Comparison of ENCODE assay signal across 8 cellular contexts in the genomic region with DNA sequence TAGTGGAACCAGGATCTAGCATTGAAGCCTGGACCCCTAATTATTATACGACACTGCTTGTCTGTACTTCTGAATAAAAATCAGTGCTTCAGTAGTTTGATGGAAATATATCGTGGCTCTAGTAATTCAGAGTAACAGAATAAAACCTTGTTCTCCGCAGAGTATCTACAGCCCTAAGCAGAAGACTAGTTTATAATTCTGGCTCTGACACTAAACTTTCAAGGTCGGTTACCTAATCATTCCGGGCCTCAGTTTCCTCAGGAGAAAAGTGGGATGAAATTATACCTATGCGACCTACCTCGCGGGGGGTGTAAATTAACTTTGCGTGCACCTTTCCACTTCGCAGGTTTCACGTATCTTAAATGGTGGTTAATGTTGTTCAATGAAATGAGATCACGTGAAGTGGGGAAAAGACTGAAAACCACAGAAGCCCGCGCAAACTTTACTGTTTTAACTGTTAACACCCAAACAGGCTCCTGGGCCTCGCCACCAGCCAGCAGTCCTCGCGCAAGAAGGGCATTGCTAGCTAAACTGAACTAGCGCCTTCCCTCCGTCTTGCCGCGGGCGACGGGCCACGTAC. TPM values are rescaled to one million over a fixed set of nuclear protein-coding genes. Genes with fewer than 3 reads are reported as not detected.
DNase-seq lines count a peak whose midpoint lies in the region; FAIRE-seq and TF ChIP-seq lines count a peak whose summit lies in the region.

No MANE protein-coding gene starts in this region.

- TF ChIP-seq CTCF in left ventricle myocardium inferior (IDR thresholded peaks at IDR 0.05; ENCODE audit: borderline replicate concordance), result no peak
- TF ChIP-seq CTCF in tibial artery (IDR thresholded peaks at IDR 0.05), result no peak

- peak overlapping the region; percentile 96 for H3K4me3 Mint-ChIP-seq in activated naive CD8-positive, alpha-beta T cell

- peak overlapping the region; percentile 96 for H3K27ac ChIP-seq in left ventricle myocardium inferior (replicated peaks)
- peak overlapping the region; percentile 93 for H3K27ac ChIP-seq in layer of hippocampus (ENCODE audit: low read depth, low read length)
- peak overlapping the region; percentile 96 to 97 for H3K27ac ChIP-seq in tibial artery

- H3K4me1 ChIP-seq in left ventricle myocardium inferior, result peaks cover 78% of the 10 kb centered on the region
- H3K4me1 ChIP-seq in tibial artery, result peaks cover 0 to 36% (median 9%) of the 10 kb centered on the region in 4 donors

- H3K27me3 ChIP-seq in left ventricle myocardium inferior (ENCODE audit: low read depth) (no peaks in the 10 kb centered on the region), layer of hippocampus (ENCODE audit: control insufficient read depth, insufficient read depth, low read length) (no peaks in the 10 kb centered on the region), tibial artery (no peaks in the 10 kb centered on the region)

- H3K27me3 Mint-ChIP-seq in activated naive CD8-positive, alpha-beta T cell, result no peaks in the 10 kb centered on the region

- peak overlapping the region; percentile 99 for H3K27ac Mint-ChIP-seq in activated naive CD8-positive, alpha-beta T cell

- H3K36me3 Mint-ChIP-seq in activated naive CD8-positive, alpha-beta T cell, result peaks cover 30% of the 10 kb centered on the region

- intact Hi-C loops in left ventricle myocardium inferior (cut with micrococcal nuclease) (no loop called here), cardiac septum (cut with DNase I) (loop anchor here (1.0 kb wide), 1 partner anchor 43 kb away; a partner anchor contains a TSS), tibial artery (cut with DNase I; ENCODE audit: low total_unique reads) (loop anchor here (2.0 kb wide), 1 partner anchor 42 kb away; a partner anchor contains a TSS)

- no peaks in the 10 kb centered on the region for H3K9me3 ChIP-seq in left ventricle myocardium inferior (replicated peaks)
- no peaks in the 10 kb centered on the region for H3K9me3 ChIP-seq in tibial artery

- DNase-seq in left ventricle myocardium inferior (no peak), cardiac septum (ENCODE audit: low spot score) (no peak), tibial artery (no peak), frontal cortex (ENCODE audit: low spot score in 2 of 2) (no peak)
- no peak for DNase-seq in stimulated activated CD4-positive, alpha-beta T cell treated with anti-CD3 and anti-CD28 coated beads, Interleukin-4, amount 100 ng/mL, for 4 hours
- no peak for DNase-seq in activated CD4-positive, alpha-beta T cell treated with anti-CD3 and anti-CD28 coated beads for 1 hour

- H3K9me3 Mint-ChIP-seq in activated naive CD8-positive, alpha-beta T cell (ENCODE audit: low read depth), result no peaks in the 10 kb centered on the region

- FAIRE-seq in frontal cortex (lab: Jason Lieb, UNC), result no peak

- H3K36me3 ChIP-seq in left ventricle myocardium inferior, result peaks cover 31% of the 10 kb centered on the region
- H3K36me3 ChIP-seq in tibial artery, result peaks cover 28 to 38% (median 38%) of the 10 kb centered on the region in 3 donors

- peak overlapping the region; percentile 93 for H3K4me3 ChIP-seq in left ventricle myocardium inferior
- peak overlapping the region; percentile 66 to 90 for H3K4me3 ChIP-seq in tibial artery

- H3K4me1 Mint-ChIP-seq in activated naive CD8-positive, alpha-beta T cell (ENCODE audit: low read depth), result peaks cover 55% of the 10 kb centered on the region

RNA-seq across cellular contexts. Expression of a gene that starts 0.6 kb away (rescaled TPM):
- total RNA-seq in left ventricle myocardium inferior (24.4 TPM), cardiac septum (25.4 TPM), frontal cortex (78.3 TPM)

RNA-seq across cellular contexts. Expression of a gene that starts 0.8 kb away (rescaled TPM):
- total RNA-seq in left ventricle myocardium inferior (47.9 TPM), cardiac septum (38.0 TPM), frontal cortex (66.4 TPM)

RNA-seq across cellular contexts. Expression of a gene that starts 43.0 kb away (rescaled TPM):
- 32.4 TPM for total RNA-seq in left ventricle myocardium inferior
- total RNA-seq in cardiac septum, result 31.9 TPM
- 85.6 TPM for total RNA-seq in frontal cortex
